In genomic region chr6:87001494-87001893, GRCh38 we compare ENCODE assay signal across 31 cellular contexts.
"Had no signal": no experiment of that assay in that cellular context is flagged by ENCODE, and none has a peak within 500 bp of the region (broad histone marks: within the 10 kb centered on the region; RNA-seq: fewer than 3 reads in every experiment).

No MANE protein-coding gene starts in this region.

- H3K9me3 ChIP-seq: prostate gland, testis, upper lobe of left lung had no signal

- H3K4me1 Mint-ChIP-seq: nephron progenitor cell had no signal

- FAIRE-seq: endometrium, islet of Langerhans, urothelium cell line had no signal

- H3K4me3 ChIP-seq: esophagus squamous epithelium, heart right ventricle, left lung, prostate gland, right atrium auricular region, smooth muscle cell, testis, tibial artery, upper lobe of left lung had no signal

- H3K27ac ChIP-seq: esophagus squamous epithelium, heart right ventricle, left lung, prostate gland, right atrium auricular region, testis, tibial artery, upper lobe of left lung had no signal

- H3K4me2 ChIP-seq: smooth muscle cell had no signal

- DNase-seq: cortex of kidney; effector memory CD8-positive, alpha-beta T cell; erythroblast; esophagus squamous epithelium; foreskin melanocyte; glutamatergic neuron; heart right ventricle; hippocampal formation; left cardiac atrium; left lung; mesendoderm; midbrain; naive thymus-derived CD8-positive, alpha-beta T cell; nephron progenitor cell; nucleus accumbens; stimulated activated CD4-positive, alpha-beta T cell treated with anti-CD3 and anti-CD28 coated beads, Interleukin-12 subunit alpha, Interleukin-12 subunit beta, amount 100 ng/mL, for 4 hours; stimulated activated CD4-positive, alpha-beta T cell treated with anti-CD3 and anti-CD28 coated beads, Interleukin-1b, Interleukin-23, amount 100 ng/mL, for 48 hours; stimulated activated CD4-positive, alpha-beta T cell treated with anti-CD3 and anti-CD28 coated beads, Interleukin-4, amount 100 ng/mL, for 1 hour; stimulated activated CD8-positive, alpha-beta memory T cell treated with anti-CD3 and anti-CD28 coated beads, Interleukin-4, amount 100 ng/mL, for 48 hours; stimulated activated naive CD8-positive, alpha-beta T cell treated with anti-CD3 and anti-CD28 coated beads, Interleukin-15, Interleukin-2, amounts not matched to agents 100 U/mL and 50 U/mL, for 24 hours; substantia nigra; testis; tibial artery; upper lobe of left lung had no signal

- H3K27me3 ChIP-seq: esophagus squamous epithelium, heart right ventricle, left lung, right atrium auricular region, testis, tibial artery, upper lobe of left lung had no signal

- H3K4me3 Mint-ChIP-seq: effector memory CD8-positive, alpha-beta T cell; naive thymus-derived CD8-positive, alpha-beta T cell; nephron progenitor cell had no signal

- H3K27ac Mint-ChIP-seq: effector memory CD8-positive, alpha-beta T cell; naive thymus-derived CD8-positive, alpha-beta T cell; nephron progenitor cell had no signal

- H3K36me3 ChIP-seq: esophagus squamous epithelium, heart right ventricle, left lung, prostate gland, right atrium auricular region, tibial artery, upper lobe of left lung had no signal

- H3K4me1 ChIP-seq: esophagus squamous epithelium, heart right ventricle, left lung, prostate gland, right atrium auricular region, testis, tibial artery, upper lobe of left lung had no signal

- ATAC-seq: effector memory CD8-positive, alpha-beta T cell; heart right ventricle; left cardiac atrium; left lung; naive thymus-derived CD8-positive, alpha-beta T cell; sciatic nerve; stimulated activated naive CD8-positive, alpha-beta T cell treated with anti-CD3 and anti-CD28 coated beads, Interleukin-15, Interleukin-2, amounts not matched to agents 100 U/mL and 50 U/mL, for 24 hours had no signal
